ENCODE assay signal across 11 cellular contexts in genomic region chr19:709196-709964, GRCh38. TPM values are rescaled to one million over a fixed set of nuclear protein-coding genes. Genes with fewer than 3 reads are reported as not detected.
DNase-seq lines count a peak whose midpoint lies in the region; ATAC-seq, FAIRE-seq and TF ChIP-seq lines count a peak whose summit lies in the region.
"Had no signal": no experiment of that assay in that cellular context is flagged by ENCODE, and none has a peak within 500 bp of the region (broad histone marks: within the 10 kb centered on the region; RNA-seq: fewer than 3 reads in every experiment).

No MANE protein-coding gene starts in this region.

- H3K27me3 ChIP-seq in gastroesophageal sphincter = peaks cover 14% of the 10 kb centered on the region

- CTCF ChIA-PET in A549 (lab: Yijun Ruan, JAX) = interaction anchor here (0.7 to 2.6 kb wide), 5 partner anchors 24 to 44 kb away, joined by 3 to 12 read pairs (median 6); partner anchors contain the start of gene FSTL3

- no peak for TF ChIP-seq CTCF in A549 (IDR thresholded peaks at IDR 0.05)
- no peak for TF ChIP-seq CTCF in gastroesophageal sphincter (IDR thresholded peaks at IDR 0.05)
- TF ChIP-seq CTCF in omental fat pad (IDR thresholded peaks at IDR 0.05) = no peak

- peaks cover 0 to 3% (median 0%) of the 10 kb centered on the region in 9 donors for H3K9me3 Mint-ChIP-seq in naive thymus-derived CD8-positive, alpha-beta T cell
- H3K9me3 Mint-ChIP-seq: activated T-cell treated with anti-CD3 and anti-CD28 coated beads, Interleukin-2, amount 50 U/mL, for 4 hours had no signal

- no peak for TF ChIP-seq EP300 in A549 (IDR thresholded peaks at IDR 0.05)
- TF ChIP-seq EP300 in gastroesophageal sphincter (IDR thresholded peaks at IDR 0.05) = no peak

- no peak overlapping the region for H3K27ac Mint-ChIP-seq in naive thymus-derived CD8-positive, alpha-beta T cell

- H3K4me1 ChIP-seq in A549 (peaks cover 14% of the 10 kb centered on the region), gastroesophageal sphincter (peaks cover 0 to 45% (median 12%) of the 10 kb centered on the region in 3 donors)

- TF ChIP-seq POLR2A in A549 (IDR thresholded peaks at IDR 0.05; ENCODE audit: low read length) (no peak), gastroesophageal sphincter (IDR thresholded peaks at IDR 0.05) (no peak)

- peak overlapping the region; percentile 76 for H3K4me2 ChIP-seq in A549

- POLR2A ChIA-PET in A549 (lab: Yijun Ruan, JAX) = no interaction called here
- POLR2A ChIA-PET in naive thymus-derived CD8-positive, alpha-beta T cell (lab: Charles Lee) = no interaction called here

- peaks cover 0 to 12% (median 2%) of the 10 kb centered on the region in 4 donors for H3K4me1 Mint-ChIP-seq in naive thymus-derived CD8-positive, alpha-beta T cell

- H3K36me3 Mint-ChIP-seq in naive thymus-derived CD8-positive, alpha-beta T cell = peaks cover 0 to 2% (median 0%) of the 10 kb centered on the region in 3 donors

- H3K9me3 ChIP-seq in A549 (no peaks in the 10 kb centered on the region), SK-N-MC (ENCODE audit: low read depth, low read length) (no peaks in the 10 kb centered on the region), gastroesophageal sphincter (no peaks in the 10 kb centered on the region)

- peak; percentile 14 to 33; a peak in 3 of 6 replicates for ATAC-seq in A549
- peak; percentile 11 for ATAC-seq in gastroesophageal sphincter
- peak; percentile 28 for ATAC-seq in omental fat pad (ENCODE audit: low FRiP score)
- ATAC-seq in naive thymus-derived CD8-positive, alpha-beta T cell = no peak
- no peak for ATAC-seq in HG03095 (IDR thresholded peaks at IDR 0.05; ENCODE audit: unreplicated experiment)

- peaks cover 7 to 39% (median 12%) of the 10 kb centered on the region in 5 donors for H3K27me3 Mint-ChIP-seq in naive thymus-derived CD8-positive, alpha-beta T cell

- peak overlapping the region; percentile 81 for H3K9ac ChIP-seq in SK-N-MC (ENCODE audit: insufficient read length)

- no peak for TF ChIP-seq RAD21 in A549 (conservative IDR thresholded peaks at IDR 0.05 in 1 of 2, IDR thresholded peaks at IDR 0.05 in 1 of 2)

- H3K4me3 ChIP-seq in A549 = peak overlapping the region; percentile 97
- peak overlapping the region; percentile 85 for H3K4me3 ChIP-seq in SK-N-MC
- peak overlapping the region; percentile 73 to 82 for H3K4me3 ChIP-seq in gastroesophageal sphincter

- no peak for DNase-seq in A549 (ENCODE audit: low read depth in 1 of 2, low spot score in 1 of 2)
- DNase-seq in SK-N-MC (ENCODE audit: low read depth, low spot score) = no peak
- no peak for DNase-seq in omental fat pad (ENCODE audit: low spot score)
- no peak for DNase-seq in head of caudate nucleus
- DNase-seq in NCI-H2171 (lab: John Stamatoyannopoulos, UW) = no peak
- DNase-seq in naive thymus-derived CD8-positive, alpha-beta T cell = no peak
- DNase-seq: activated T-cell treated with anti-CD3 and anti-CD28 coated beads, Interleukin-2, amount 50 U/mL, for 4 hours; SHP77 had no signal

- no peak for FAIRE-seq in A549 (lab: Jason Lieb, UNC)
- FAIRE-seq: GM12891 had no signal

- H3K4me3 Mint-ChIP-seq in naive thymus-derived CD8-positive, alpha-beta T cell = no peak overlapping the region
- H3K4me3 Mint-ChIP-seq: activated T-cell treated with anti-CD3 and anti-CD28 coated beads, Interleukin-2, amount 50 U/mL, for 4 hours had no signal

- intact Hi-C loops in head of caudate nucleus (cut with DNase I) = no loop called here

- H3K27ac ChIP-seq in A549 (peak overlapping the region; percentile 90 to 99), SK-N-MC (no peak overlapping the region), gastroesophageal sphincter (peak overlapping the region; percentile 16 to 93 (median 86))

- WGBS in A549 (ENCODE audit: missing lambda C conversion rate) = 100% methylated on average over 3 of the region's 78 CpGs
- no CpG with 5 or more reads among the region's 78 CpGs for WGBS in gastroesophageal sphincter (ENCODE audit: low coverage in 1 of 2), 2 donors

- H3K36me3 ChIP-seq in SK-N-MC (ENCODE audit: insufficient read depth, low read length) (no peaks in the 10 kb centered on the region), gastroesophageal sphincter (no peaks in the 10 kb centered on the region)

TF ChIP-seq in A549, 52 proteins besides CTCF, POLR2A, EP300 and RAD21:
- no peak for TF ChIP-seq HDAC2 (IDR thresholded peaks at IDR 0.05)
- TF ChIP-seq MAX (IDR thresholded peaks at IDR 0.05) = no peak
- TF ChIP-seq BCL3 (IDR thresholded peaks at IDR 0.05) = no peak
- no peak for TF ChIP-seq HOXB13 (CRISPR knock-in tag; IDR thresholded peaks at IDR 0.05; ENCODE audit: low read depth)
- TF ChIP-seq CBX8 (IDR thresholded peaks at IDR 0.05) = no peak
- TF ChIP-seq HOXB5 (CRISPR knock-in tag; IDR thresholded peaks at IDR 0.05) = no peak
TF ChIP-seq in A549: peak in this region for 0.

RNA-seq across cellular contexts. Expression of gene PALM, which starts 0.6 kb away (rescaled TPM):
- 2.0 and 3.0 TPM in 2 replicates for polyA plus RNA-seq in A549 (2011; rRNA removed)
- polyA plus RNA-seq in A549 (2012; cell fraction: cytosol; rRNA removed) = 5.4 and 7.0 TPM in 2 replicates
- polyA plus RNA-seq in A549 (2012; cell fraction: nucleus; rRNA removed) = 8.5 and 8.8 TPM in 2 replicates
- 11.4 to 17.5 TPM (median 15.7 TPM) in 3 replicates for polyA plus RNA-seq in A549 (2017; fragmentation: RNase III; extraction: RNeasy Plus Mini Kit Qiagen cat#74134 plus additional on column Dnase treatment)
- polyA minus RNA-seq in A549 (2011; rRNA and poly(A)+ RNA removed) = 2.2 and 3.7 TPM in 2 replicates
- total RNA-seq in gastroesophageal sphincter = 100 to 1,000 TPM in 1 of 4 donors, 10 to 100 TPM in 3; 21.5 to 111 (median 53.0) TPM
- 100 to 1,000 TPM in 1 of 4 donors, 10 to 100 TPM in 3; 44.6 to 119 (median 54.8) TPM for total RNA-seq in omental fat pad
- not detected for total RNA-seq in naive thymus-derived CD8-positive, alpha-beta T cell
- not detected for polyA plus RNA-seq in naive thymus-derived CD8-positive, alpha-beta T cell

RNA-seq across cellular contexts. Expression of gene PRSS57, which starts 14.1 kb away (rescaled TPM):
- polyA plus RNA-seq in A549 (2011; rRNA removed) (0.10 TPM in 1 of 2 replicates, not detected in the other), A549 (2017; fragmentation: RNase III; extraction: RNeasy Plus Mini Kit Qiagen cat#74134 plus additional on column Dnase treatment) (not detected in 3 replicates)
- 0.06 and 0.11 TPM in 2 replicates for polyA plus RNA-seq in A549 (2012; cell fraction: cytosol; rRNA removed)
- polyA plus RNA-seq in A549 (2012; cell fraction: nucleus; rRNA removed) = 0.10 TPM in 1 of 2 replicates, not detected in the other
- polyA minus RNA-seq in A549 (2011; rRNA and poly(A)+ RNA removed) = not detected in 2 replicates
- total RNA-seq in gastroesophageal sphincter (not detected), omental fat pad (under 1 TPM in 1 of 4 donors, not detected in 3; 0.95 TPM)
- total RNA-seq in naive thymus-derived CD8-positive, alpha-beta T cell = not detected
- polyA plus RNA-seq in naive thymus-derived CD8-positive, alpha-beta T cell = 1 to 10 TPM in 1 of 3 donors, not detected in 2; 1.2 TPM

RNA-seq across cellular contexts. Expression of gene FSTL3, which starts 33.2 kb away (rescaled TPM):
- 45.5 and 58.1 TPM in 2 replicates for polyA plus RNA-seq in A549 (2011; rRNA removed)
- polyA plus RNA-seq in A549 (2012; cell fraction: cytosol; rRNA removed) = 109 and 193 TPM in 2 replicates
- 322 and 573 TPM in 2 replicates for polyA plus RNA-seq in A549 (2012; cell fraction: nucleus; rRNA removed)
- 110 to 131 TPM (median 118 TPM) in 3 replicates for polyA plus RNA-seq in A549 (2017; fragmentation: RNase III; extraction: RNeasy Plus Mini Kit Qiagen cat#74134 plus additional on column Dnase treatment)
- polyA minus RNA-seq in A549 (2011; rRNA and poly(A)+ RNA removed) = 32.4 and 35.3 TPM in 2 replicates
- total RNA-seq in gastroesophageal sphincter = 100 to 1,000 TPM; 105 to 200 (median 133) TPM
- total RNA-seq in omental fat pad = 100 to 1,000 TPM; 120 to 212 (median 152) TPM
- total RNA-seq in naive thymus-derived CD8-positive, alpha-beta T cell = 1 to 10 TPM; 3.0 to 4.2 TPM
- polyA plus RNA-seq in naive thymus-derived CD8-positive, alpha-beta T cell = 1 to 10 TPM; 2.4 to 3.2 (median 2.8) TPM

RNA-seq across cellular contexts. Expression of gene MISP, which starts 41.5 kb away (rescaled TPM):
- polyA plus RNA-seq in A549 (2011; rRNA removed) (38.3 and 46.5 TPM in 2 replicates), A549 (2017; fragmentation: RNase III; extraction: RNeasy Plus Mini Kit Qiagen cat#74134 plus additional on column Dnase treatment) (56.9 to 62.7 TPM (median 61.4 TPM) in 3 replicates)
- polyA plus RNA-seq in A549 (2012; cell fraction: cytosol; rRNA removed) = 44.9 and 58.4 TPM in 2 replicates
- polyA plus RNA-seq in A549 (2012; cell fraction: nucleus; rRNA removed) = 75.9 and 95.3 TPM in 2 replicates
- 43.2 and 57.3 TPM in 2 replicates for polyA minus RNA-seq in A549 (2011; rRNA and poly(A)+ RNA removed)
- total RNA-seq in gastroesophageal sphincter (under 1 TPM in 1 of 4 donors, not detected in 3; 0.52 TPM), omental fat pad (1 to 10 TPM in 3 of 4 donors, not detected in 1; 1.4 to 9.6 (median 3.2) TPM)
- total RNA-seq in naive thymus-derived CD8-positive, alpha-beta T cell = not detected
- polyA plus RNA-seq in naive thymus-derived CD8-positive, alpha-beta T cell = not detected

RNA-seq across cellular contexts. Expression of gene RNF126, which starts 46.4 kb away (rescaled TPM):
- polyA plus RNA-seq in A549 (2011; rRNA removed) (3.1 and 4.9 TPM in 2 replicates), A549 (2017; fragmentation: RNase III; extraction: RNeasy Plus Mini Kit Qiagen cat#74134 plus additional on column Dnase treatment) (35.0 to 36.3 TPM (median 35.4 TPM) in 3 replicates)
- polyA plus RNA-seq in A549 (2012; cell fraction: cytosol; rRNA removed) = 43.6 and 53.5 TPM in 2 replicates
- 71.1 and 89.5 TPM in 2 replicates for polyA plus RNA-seq in A549 (2012; cell fraction: nucleus; rRNA removed)
- polyA minus RNA-seq in A549 (2011; rRNA and poly(A)+ RNA removed) = 2.4 and 5.0 TPM in 2 replicates
- total RNA-seq in gastroesophageal sphincter (10 to 100 TPM; 47.7 to 57.9 (median 52.0) TPM), omental fat pad (10 to 100 TPM; 40.1 to 87.7 (median 47.7) TPM)
- 100 to 1,000 TPM; 122 to 125 TPM for total RNA-seq in naive thymus-derived CD8-positive, alpha-beta T cell
- 10 to 100 TPM; 56.2 to 70.7 (median 61.0) TPM for polyA plus RNA-seq in naive thymus-derived CD8-positive, alpha-beta T cell

Comparison
In these comparisons a context has a peak if more than half of its experiments do, and no peak if none do; other contexts are left out.
1. ATAC-seq: peak in A549 (2 of 2), gastroesophageal sphincter (single experiment) and omental fat pad (single experiment); none in naive thymus-derived CD8-positive, alpha-beta T cell (0 of 2) and HG03095 (single experiment).
2. RNA of gene PALM, which starts 0.6 kb away (total RNA-seq): 21.5 to 111 TPM in gastroesophageal sphincter and 44.6 to 119 TPM in omental fat pad; not detected in naive thymus-derived CD8-positive, alpha-beta T cell; every median in the first group is over 10 times any median in the second.
3. RNA of gene FSTL3, which starts 33.2 kb away (total RNA-seq): 120 to 212 TPM in omental fat pad and 105 to 200 TPM in gastroesophageal sphincter; 3.0 to 4.2 TPM in naive thymus-derived CD8-positive, alpha-beta T cell; every median in the first group is over 10 times any median in the second.
4. Peak in every context shown above with its lines, with median percentiles within 50 percentile points of each other: H3K4me3 ChIP-seq.